34 cellular contexts compared by ENCODE assay signal in the genomic region with DNA sequence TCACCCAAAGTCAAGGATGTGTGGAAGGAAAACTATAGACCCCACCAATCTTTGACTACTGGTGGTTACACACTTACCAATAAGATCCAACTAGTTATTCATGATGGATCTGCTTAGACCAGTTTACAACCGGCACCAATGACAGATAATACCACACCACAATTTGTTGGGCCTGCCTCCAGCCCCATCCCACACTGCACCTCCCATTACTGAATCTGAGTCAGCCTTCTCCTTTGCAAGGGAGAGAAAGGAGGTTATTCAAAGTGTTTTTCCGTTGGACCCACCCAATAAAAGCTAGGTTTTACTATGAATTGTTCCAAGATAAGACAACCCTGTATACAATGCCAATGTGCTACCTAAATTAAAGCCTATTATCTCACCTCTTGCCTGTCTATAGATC.
"Had no signal": no experiment of that assay in that cellular context is flagged by ENCODE, and none has a peak within 500 bp of the region (broad histone marks: within the 10 kb centered on the region; RNA-seq: fewer than 3 reads in every experiment).

No MANE protein-coding gene starts in this region.

- DNase-seq: Karpas-422, Kasumi-1, MG63, MM.1S, MV-4-11, NCI-H1048, NCI-H1092, NCI-H1092 treated with DMSO at 0.1 percent for 48 hours, NCI-H1105, NCI-H1105 treated with DMSO at 0.1 percent for 48 hours, NCI-H1417, NCI-H1417 treated with DMSO at 0.1 percent for 48 hours, NCI-H1436, NCI-H1436 treated with DMSO at 0.1 percent for 48 hours, NCI-H146, NCI-H1694, NCI-H1694 treated with DMSO at 0.1 percent for 48 hours, NCI-H187, NCI-H187 treated with DMSO at 0.1 percent for 48 hours, NCI-H1930, NCI-H2029, NCI-H2029 treated with DMSO at 0.1 percent for 48 hours, NCI-H2081, NCI-H2081 treated with DMSO at 0.1 percent for 48 hours, NCI-H2107, NCI-H2171, NCI-H2171 treated with DMSO at 0.1 percent for 48 hours, NCI-H2227 treated with DMSO at 0.1 percent for 48 hours, NCI-H226, NCI-H345, NCI-H446, NCI-H446 treated with DMSO at 0.1 percent for 48 hours, NCI-H510A had no signal

- H3K4me2 ChIP-seq: KMS-11 had no signal

- H3K9me3 ChIP-seq: MG63 had no signal

- H3K36me3 ChIP-seq: MG63 had no signal

- H3K9ac ChIP-seq: KMS-11 had no signal

- H3K27ac ChIP-seq: KMS-11 had no signal

- H3K4me3 ChIP-seq: MG63 had no signal
